In the genomic region with DNA sequence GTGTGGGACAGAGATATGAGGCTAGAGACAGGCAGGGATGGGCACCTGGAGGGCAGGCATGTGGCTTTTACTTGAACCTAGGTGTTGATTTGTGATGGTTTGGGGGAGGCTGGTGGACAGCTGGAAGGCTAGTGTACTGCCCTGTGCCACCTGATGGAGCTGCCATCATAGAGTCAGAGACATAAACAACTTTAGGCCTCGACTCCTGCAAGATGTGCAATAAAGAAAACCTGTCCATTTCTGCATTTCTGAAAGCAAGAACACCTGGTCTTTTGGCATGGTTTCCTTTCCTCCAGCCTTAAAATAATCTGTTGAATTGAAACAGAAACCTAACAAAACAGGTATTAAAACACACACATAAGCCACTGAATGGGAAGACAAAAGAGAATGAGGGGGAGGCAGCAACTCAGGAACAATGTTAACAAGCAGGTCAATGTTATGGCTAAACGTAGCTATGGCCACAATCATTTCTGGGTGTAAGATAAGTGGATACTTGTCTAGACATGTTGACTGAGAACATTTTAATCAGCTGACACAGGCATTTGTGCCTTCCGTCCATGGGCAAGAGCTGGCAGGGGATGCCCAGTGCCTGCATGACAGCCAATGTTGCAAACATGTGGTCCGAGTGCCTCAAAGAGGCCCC, we compare ENCODE assay signal across 9 cellular contexts.
DNase-seq lines count a peak whose midpoint lies in the region; ATAC-seq and TF ChIP-seq lines count a peak whose summit lies in the region.
"Had no signal": no experiment of that assay in that cellular context is flagged by ENCODE, and none has a peak within 500 bp of the region (broad histone marks: within the 10 kb centered on the region; RNA-seq: fewer than 3 reads in every experiment).

No MANE protein-coding gene starts in this region.

- DNase-seq in NCI-H2227 (lab: John Stamatoyannopoulos, UW; ENCODE audit: unreplicated experiment) (peak; percentile 29), NCI-H2227 treated with DMSO at 0.1 percent for 48 hours (lab: John Stamatoyannopoulos, UW) (no peak), RWPE1 (ENCODE audit: low spot score) (peak; percentile 72), smooth muscle cell (lab: John Stamatoyannopoulos, UW; ENCODE audit: unreplicated experiment) (no peak), SJCRH30 (no peak), NCI-H446 treated with DMSO at 0.1 percent for 48 hours (lab: John Stamatoyannopoulos, UW) (no peak), endodermal cell (no peak)
- DNase-seq: NCI-H82 had no signal

- TF ChIP-seq CTCF in RWPE1 (conservative IDR thresholded peaks at IDR 0.05; ENCODE audit: low read depth) (no peak), smooth muscle cell (IDR thresholded peaks at IDR 0.05; ENCODE audit: borderline replicate concordance, insufficient read depth, poor library complexity, severe bottlenecking) (no peak), endodermal cell (conservative IDR thresholded peaks at IDR 0.05) (no peak)

- CTCF ChIA-PET in RWPE1 (lab: Yijun Ruan, JAX): no interaction called here

- H3K9me3 Mint-ChIP-seq in endodermal cell: no peaks in the 10 kb centered on the region

- H3K4me3 ChIP-seq in smooth muscle cell: no peak overlapping the region
- no peak overlapping the region for H3K4me3 ChIP-seq in SJCRH30
- H3K4me3 ChIP-seq in endodermal cell (ENCODE audit: low read length): no peak overlapping the region

- peaks cover 65% of the 10 kb centered on the region for H3K27me3 Mint-ChIP-seq in endodermal cell (ENCODE audit: insufficient read depth)

- no peaks in the 10 kb centered on the region for H3K27me3 ChIP-seq in smooth muscle cell (ENCODE audit: low read depth)
- no peaks in the 10 kb centered on the region for H3K27me3 ChIP-seq in SJCRH30
- peaks cover 59% of the 10 kb centered on the region for H3K27me3 ChIP-seq in endodermal cell (ENCODE audit: control insufficient read depth, insufficient read depth, low read length, poor library complexity, severe bottlenecking)

- peaks cover 21% of the 10 kb centered on the region for H3K4me1 Mint-ChIP-seq in endodermal cell

- peak; percentile 56 for ATAC-seq in HG03103 (IDR thresholded peaks at IDR 0.05; ENCODE audit: low read depth, unreplicated experiment)

- H3K9ac ChIP-seq in smooth muscle cell (ENCODE audit: low read depth): peak overlapping the region; percentile 31
- H3K9ac ChIP-seq in endodermal cell (ENCODE audit: extremely low read depth, low read length, poor library complexity, severe bottlenecking): no peak overlapping the region

- whole genome bisulfite sequencing in smooth muscle cell (ENCODE audit: low lambda C conversion rate): 60% methylated on average over 4 of the region's 4 CpGs
- 86 to 91% methylated on average over 3 to 4 of the region's 4 CpGs for WGBS in endodermal cell (ENCODE audit: insufficient coverage in 1 of 2, insufficient read length in 1 of 2), 2 experiments

- no peak overlapping the region for H2AFZ ChIP-seq in smooth muscle cell (ENCODE audit: low read depth)

- H3K4me1 ChIP-seq in smooth muscle cell (ENCODE audit: low read depth) (no peaks in the 10 kb centered on the region), SJCRH30 (no peaks in the 10 kb centered on the region), endodermal cell (ENCODE audit: control insufficient read depth, insufficient read depth, low read length) (no peaks in the 10 kb centered on the region)

- no peaks in the 10 kb centered on the region for H4K20me1 ChIP-seq in smooth muscle cell (ENCODE audit: low read depth)

- H3K36me3 Mint-ChIP-seq in endodermal cell (ENCODE audit: low read depth): peaks cover 6% of the 10 kb centered on the region

- H3K79me2 ChIP-seq in smooth muscle cell (ENCODE audit: low read depth): no peaks in the 10 kb centered on the region

- POLR2A ChIA-PET in RWPE1 (lab: Yijun Ruan, JAX; ENCODE audit: low non-redundant PET): no interaction called here

- no peaks in the 10 kb centered on the region for H3K9me3 ChIP-seq in smooth muscle cell (replicated peaks; ENCODE audit: low read depth)
- no peaks in the 10 kb centered on the region for H3K9me3 ChIP-seq in SJCRH30 (replicated peaks)
- H3K9me3 ChIP-seq in endodermal cell (ENCODE audit: control insufficient read depth, low read length): no peaks in the 10 kb centered on the region

- no peak overlapping the region for H3K4me3 Mint-ChIP-seq in endodermal cell

- no peaks in the 10 kb centered on the region for H3F3A ChIP-seq in smooth muscle cell (ENCODE audit: low read depth)

- no peak overlapping the region for H3K4me2 ChIP-seq in smooth muscle cell

- H3K36me3 ChIP-seq in smooth muscle cell (ENCODE audit: low read depth) (no peaks in the 10 kb centered on the region), SJCRH30 (no peaks in the 10 kb centered on the region), endodermal cell (ENCODE audit: control insufficient read depth, insufficient read depth, low read length) (no peaks in the 10 kb centered on the region)

- H3K27ac Mint-ChIP-seq in endodermal cell: no peak overlapping the region

- H3K27ac ChIP-seq in RWPE1: peak overlapping the region; percentile 69
- peak overlapping the region; percentile 52 for H3K27ac ChIP-seq in smooth muscle cell (ENCODE audit: low read depth)
- H3K27ac ChIP-seq in SJCRH30: no peak overlapping the region
- H3K27ac ChIP-seq in endodermal cell (ENCODE audit: low read depth, low read length): no peak overlapping the region

Comparison
In these comparisons a context has a peak if more than half of its experiments do, and no peak if none do; other contexts are left out.
1. DNase-seq: peak in NCI-H2227 (single experiment) and RWPE1 (single experiment); none in NCI-H2227 treated with DMSO at 0.1 percent for 48 hours (single experiment), smooth muscle cell (single experiment), SJCRH30 (0 of 2), NCI-H446 treated with DMSO at 0.1 percent for 48 hours (single experiment) and endodermal cell (single experiment).
2. H3K27ac ChIP-seq: peak in RWPE1 (single experiment) and smooth muscle cell (single experiment); none in SJCRH30 (single experiment) and endodermal cell (single experiment).